Comparison of ENCODE assay signal across 10 cellular contexts in the genomic region with DNA sequence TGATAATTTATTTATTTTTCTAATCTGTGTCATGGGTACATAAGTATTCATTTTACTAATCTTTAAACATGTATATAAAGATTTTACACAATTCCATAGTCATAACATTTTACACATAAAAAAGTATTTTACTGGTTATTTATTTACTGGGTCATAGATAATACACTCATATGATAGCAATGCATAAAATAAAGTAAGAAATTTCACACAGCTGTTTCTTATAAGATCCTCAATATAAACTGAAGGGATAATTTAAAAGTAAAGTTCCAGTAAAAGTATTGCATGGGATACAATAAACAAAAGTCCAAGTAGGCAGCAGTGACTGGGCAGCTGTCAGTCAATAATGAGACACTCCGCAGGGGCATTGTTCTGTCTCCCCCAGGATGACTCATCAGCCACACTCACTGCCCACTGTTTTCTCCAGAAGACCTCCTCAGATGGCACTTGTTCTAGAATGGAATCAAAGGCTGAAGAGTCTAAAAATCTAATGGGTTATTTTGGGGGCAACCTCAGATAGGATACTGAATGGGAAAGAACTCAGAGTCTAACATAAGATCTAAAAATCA. TPM values are rescaled to one million over a fixed set of nuclear protein-coding genes. Genes with fewer than 3 reads are reported as not detected.
A peak's percentile ranks its signal among the peaks of the same experiment; 100 is the strongest.
DNase-seq lines count a peak whose midpoint lies in the region; ATAC-seq and TF ChIP-seq lines count a peak whose summit lies in the region.
"Had no signal": no experiment of that assay in that cellular context is flagged by ENCODE, and none has a peak within 500 bp of the region (broad histone marks: within the 10 kb centered on the region; RNA-seq: fewer than 3 reads in every experiment).

No MANE protein-coding gene starts in this region.

- TF ChIP-seq CTCF in NB4 (IDR thresholded peaks at IDR 0.05; ENCODE audit: low read depth, low read length) (no peak), colonic mucosa (IDR thresholded peaks at IDR 0.05) (no peak), testis (IDR thresholded peaks at IDR 0.05) (no peak)

- H3K4me3 ChIP-seq in NB4 (ENCODE audit: low read depth, low read length), result no peak overlapping the region
- H3K4me3 ChIP-seq in colonic mucosa, result no peak overlapping the region
- H3K4me3 ChIP-seq in testis, result no peak overlapping the region

- no peaks in the 10 kb centered on the region for H3K9me3 Mint-ChIP-seq in activated naive CD4-positive, alpha-beta T cell treated with anti-CD3 and anti-CD28 coated beads, Interleukin-2, amount 50 U/mL, for 72 hours

- no peak for TF ChIP-seq POLR2A in NB4 (IDR thresholded peaks at IDR 0.05; ENCODE audit: extremely low read depth, insufficient read length)
- no peak for TF ChIP-seq POLR2A in testis (IDR thresholded peaks at IDR 0.05)

- peaks cover 7 to 8% of the 10 kb centered on the region in 2 donors for H3K36me3 Mint-ChIP-seq in activated naive CD4-positive, alpha-beta T cell treated with anti-CD3 and anti-CD28 coated beads, Interleukin-2, amount 50 U/mL, for 72 hours

- H3K9me3 ChIP-seq in colonic mucosa (no peaks in the 10 kb centered on the region), testis (no peaks in the 10 kb centered on the region)

- H3K27ac ChIP-seq in colonic mucosa (peak overlapping the region; percentile 88), testis (no peak overlapping the region)

- intact Hi-C loops in colonic mucosa (cut with DNase I) (no loop called here), testis (cut with DNase I; ENCODE audit: low total_unique reads) (no loop called here)

- 88 to 92% methylated on average over 1 of the region's 1 CpG for WGBS in testis, 2 donors

- H3K9ac ChIP-seq in colonic mucosa (ENCODE audit: low read depth in 2 of 2, low read length in 2 of 2), result no peak overlapping the region

- DNase-seq in Daoy (ENCODE audit: low read depth) (peak; percentile 84), NB4 (ENCODE audit: low read depth) (peak; percentile 72), colonic mucosa (no peak), myocyte (ENCODE audit: low read depth) (peak; percentile 84), testis (no peak), NCI-H128 (lab: John Stamatoyannopoulos, UW; ENCODE audit: unreplicated experiment) (no peak)
- DNase-seq in activated naive CD4-positive, alpha-beta T cell treated with anti-CD3 and anti-CD28 coated beads, Interleukin-2, amount 50 U/mL, for 72 hours (ENCODE audit: low spot score in 2 of 2), result no peak
- DNase-seq: midbrain, T-cell had no signal

- peak overlapping the region in 1 of 2 donors; percentile 39 for H3K27ac Mint-ChIP-seq in activated naive CD4-positive, alpha-beta T cell treated with anti-CD3 and anti-CD28 coated beads, Interleukin-2, amount 50 U/mL, for 72 hours
- H3K27ac Mint-ChIP-seq: T-cell had no signal

- H3K4me1 ChIP-seq in colonic mucosa, result no peaks in the 10 kb centered on the region
- no peaks in the 10 kb centered on the region for H3K4me1 ChIP-seq in testis

- H3K27me3 ChIP-seq in colonic mucosa (no peaks in the 10 kb centered on the region), testis (no peaks in the 10 kb centered on the region)

- H3K36me3 ChIP-seq in colonic mucosa (no peaks in the 10 kb centered on the region), testis (ENCODE audit: low read depth, missing control alignments) (no peaks in the 10 kb centered on the region)

- ATAC-seq in HG03175 (IDR thresholded peaks at IDR 0.05; ENCODE audit: unreplicated experiment), result no peak
- no peak for ATAC-seq in activated naive CD4-positive, alpha-beta T cell treated with anti-CD3 and anti-CD28 coated beads, Interleukin-2, amount 50 U/mL, for 72 hours
- ATAC-seq: T-cell had no signal

RNA-seq across cellular contexts. Expression of gene DPY19L1, which starts 32.7 kb away (rescaled TPM):
- 57.8 and 57.9 TPM in 2 replicates for total RNA-seq in Daoy (2014; rRNA removed; shearing (Covaris generic))
- total RNA-seq in colonic mucosa (10 to 100 TPM; 21.9 to 26.2 TPM), myocyte (35.7 and 47.7 TPM in 2 replicates), testis (10 to 100 TPM; 40.2 to 53.4 TPM)
- polyA plus RNA-seq in myocyte (2012), result 15.3 TPM
- polyA plus RNA-seq in testis (ENCODE audit: insufficient read depth, low read depth, low replicate concordance), result 63.8 TPM
- 10 to 100 TPM; 10.2 to 10.3 TPM for total RNA-seq in activated naive CD4-positive, alpha-beta T cell treated with anti-CD3 and anti-CD28 coated beads, Interleukin-2, amount 50 U/mL, for 72 hours

Comparison
In these comparisons a context has a peak if more than half of its experiments do, and no peak if none do; other contexts are left out.
1. DNase-seq: peak in Daoy (single experiment), NB4 (single experiment) and myocyte (single experiment); none in colonic mucosa (single experiment), testis (single experiment), activated naive CD4-positive, alpha-beta T cell treated with anti-CD3 and anti-CD28 coated beads, Interleukin-2, amount 50 U/mL, for 72 hours (0 of 2) and NCI-H128 (single experiment).